In the genomic region with DNA sequence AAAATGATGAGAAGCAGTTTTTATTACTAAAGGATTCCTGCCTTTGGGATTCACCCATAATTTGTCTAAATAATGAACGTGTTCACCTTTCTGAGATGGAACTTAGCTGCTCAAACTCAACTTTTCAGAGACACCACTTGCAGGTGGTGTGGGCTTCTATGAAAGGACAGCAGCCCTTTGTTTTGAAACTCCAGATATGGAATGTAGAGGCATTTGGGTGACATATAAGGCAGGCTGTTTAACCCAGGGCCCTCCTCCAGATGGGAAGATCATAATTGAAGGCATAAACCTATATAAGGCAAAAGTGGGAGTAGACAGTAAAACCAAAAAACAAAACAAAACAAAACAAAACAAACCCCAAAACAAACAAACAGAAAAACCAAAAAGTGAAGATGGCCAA, we compare ENCODE assay signal across 10 cellular contexts. TPM values are rescaled to one million over a fixed set of nuclear protein-coding genes. Genes with fewer than 3 reads are reported as not detected.
A peak's percentile ranks its signal among the peaks of the same experiment; 100 is the strongest.
DNase-seq lines count a peak whose midpoint lies in the region; ATAC-seq and TF ChIP-seq lines count a peak whose summit lies in the region.
"Had no signal": no experiment of that assay in that cellular context is flagged by ENCODE, and none has a peak within 500 bp of the region (broad histone marks: within the 10 kb centered on the region; RNA-seq: fewer than 3 reads in every experiment).

No MANE protein-coding gene starts in this region.

- peaks cover 21% of the 10 kb centered on the region for H3K4me1 Mint-ChIP-seq in activated CD4-positive, alpha-beta T cell treated with anti-CD3 and anti-CD28 coated beads for 36 hours
- H3K4me1 Mint-ChIP-seq in stimulated activated memory B cell treated with anti-CD40 and anti-IgM and Interleukin-4, amounts not matched to agents 10 μg/mL and 1 μg/mL and 100 μg/mL, for 72 hours = peaks cover 17% of the 10 kb centered on the region

- H3K27me3 ChIP-seq in Peyer's patch = no peaks in the 10 kb centered on the region

- intact Hi-C loops in activated CD4-positive, alpha-beta T cell treated with anti-CD3 and anti-CD28 coated beads for 36 hours (cut with DNase I, micrococcal nuclease) = loop anchor here (1.0 to 10.0 kb wide), 6 partner anchors 12 to 264 kb away; a partner anchor contains a TSS

- peak overlapping the region; percentile 77 for H3K4me3 Mint-ChIP-seq in activated CD4-positive, alpha-beta T cell treated with anti-CD3 and anti-CD28 coated beads for 36 hours
- H3K4me3 Mint-ChIP-seq in stimulated activated memory B cell treated with anti-CD40 and anti-IgM and Interleukin-4, amounts not matched to agents 10 μg/mL and 1 μg/mL and 100 μg/mL, for 72 hours = peak overlapping the region; percentile 85

- no peaks in the 10 kb centered on the region for H3K9me3 ChIP-seq in Peyer's patch

- H3K4me1 ChIP-seq in Peyer's patch = no peaks in the 10 kb centered on the region

- no peak for DNase-seq in activated CD4-positive, alpha-beta T cell treated with anti-CD3 and anti-CD28 coated beads for 36 hours
- no peak for DNase-seq in activated CD4-positive, alpha-beta T cell treated with anti-CD3 and anti-CD28 coated beads, Interleukin-2, amount 50 U/mL, for 4 hours
- no peak for DNase-seq in Peyer's patch
- no peak for DNase-seq in fibroblast of villous mesenchyme (ENCODE audit: low read depth)
- DNase-seq in occipital lobe (lab: John Stamatoyannopoulos, UW) = no peak
- no peak for DNase-seq in activated CD4-positive, CD25-positive, alpha-beta regulatory T cell (lab: John Stamatoyannopoulos, UW)

- TF ChIP-seq POLR2A in Peyer's patch (IDR thresholded peaks at IDR 0.05) = no peak

- no peak for ATAC-seq in activated CD4-positive, alpha-beta T cell treated with anti-CD3 and anti-CD28 coated beads for 36 hours
- no peak for ATAC-seq in stimulated activated memory B cell treated with anti-CD40 and anti-IgM and Interleukin-4, amounts not matched to agents 10 μg/mL and 1 μg/mL and 100 μg/mL, for 72 hours
- no peak for ATAC-seq in GM21528 (IDR thresholded peaks at IDR 0.05; ENCODE audit: low FRiP score, unreplicated experiment)

- H3K27ac ChIP-seq in Peyer's patch = peak overlapping the region; percentile 21 to 86 (median 64)

- peak overlapping the region; percentile 91 for H3K27ac Mint-ChIP-seq in activated CD4-positive, alpha-beta T cell treated with anti-CD3 and anti-CD28 coated beads for 36 hours
- H3K27ac Mint-ChIP-seq in stimulated activated memory B cell treated with anti-CD40 and anti-IgM and Interleukin-4, amounts not matched to agents 10 μg/mL and 1 μg/mL and 100 μg/mL, for 72 hours = peak overlapping the region; percentile 75

- no peaks in the 10 kb centered on the region for H3K27me3 Mint-ChIP-seq in activated CD4-positive, alpha-beta T cell treated with anti-CD3 and anti-CD28 coated beads for 36 hours
- H3K27me3 Mint-ChIP-seq in stimulated activated memory B cell treated with anti-CD40 and anti-IgM and Interleukin-4, amounts not matched to agents 10 μg/mL and 1 μg/mL and 100 μg/mL, for 72 hours = no peaks in the 10 kb centered on the region

- H3K4me3 ChIP-seq in Peyer's patch = peak overlapping the region in 2 of 4 donors; percentile 56 to 63
- H3K4me3 ChIP-seq in fibroblast of villous mesenchyme (ENCODE audit: low read depth, low read length) = peak overlapping the region; percentile 57

- H3K36me3 ChIP-seq in Peyer's patch = no peaks in the 10 kb centered on the region

- no peak for TF ChIP-seq CTCF in Peyer's patch (IDR thresholded peaks at IDR 0.05)
- TF ChIP-seq CTCF in fibroblast of villous mesenchyme (IDR thresholded peaks at IDR 0.05; ENCODE audit: insufficient read depth, low read depth, low read length) = no peak

- POLR2A ChIA-PET in activated CD4-positive, alpha-beta T cell treated with anti-CD3 and anti-CD28 coated beads for 36 hours (lab: Charles Lee) = no interaction called here

- CTCF ChIA-PET in activated CD4-positive, alpha-beta T cell treated with anti-CD3 and anti-CD28 coated beads for 36 hours (lab: Charles Lee) = interaction anchor here (0.7 to 3.5 kb wide), 7 partner anchors 9 to 118 kb away, joined by 4 to 33 read pairs (median 5); no protein-coding TSS in a partner anchor

- H3K36me3 Mint-ChIP-seq in activated CD4-positive, alpha-beta T cell treated with anti-CD3 and anti-CD28 coated beads for 36 hours (ENCODE audit: low read depth) = no peaks in the 10 kb centered on the region
- H3K36me3 Mint-ChIP-seq in stimulated activated memory B cell treated with anti-CD40 and anti-IgM and Interleukin-4, amounts not matched to agents 10 μg/mL and 1 μg/mL and 100 μg/mL, for 72 hours = no peaks in the 10 kb centered on the region

- H3K9me3 Mint-ChIP-seq in activated CD4-positive, alpha-beta T cell treated with anti-CD3 and anti-CD28 coated beads for 36 hours (ENCODE audit: low read depth) = peaks cover 2% of the 10 kb centered on the region
- peaks cover 7% of the 10 kb centered on the region for H3K9me3 Mint-ChIP-seq in stimulated activated memory B cell treated with anti-CD40 and anti-IgM and Interleukin-4, amounts not matched to agents 10 μg/mL and 1 μg/mL and 100 μg/mL, for 72 hours

RNA-seq across cellular contexts. Expression of a gene that starts 11.9 kb away (rescaled TPM):
- 10 to 100 TPM; 40.5 to 41.5 TPM for total RNA-seq in activated CD4-positive, alpha-beta T cell treated with anti-CD3 and anti-CD28 coated beads for 36 hours
- total RNA-seq in Peyer's patch = 10 to 100 TPM; 33.6 to 63.4 (median 53.4) TPM
- 20.6 and 29.4 TPM in 2 replicates for total RNA-seq in fibroblast of villous mesenchyme
- 21.1 TPM for total RNA-seq in occipital lobe

RNA-seq across cellular contexts. Expression of a gene that starts 37.6 kb away (rescaled TPM):
- total RNA-seq in activated CD4-positive, alpha-beta T cell treated with anti-CD3 and anti-CD28 coated beads for 36 hours = not detected
- total RNA-seq in Peyer's patch (not detected), fibroblast of villous mesenchyme (not detected in 2 replicates), occipital lobe (not detected)
- total RNA-seq: pulmonary artery endothelial cell, temporal lobe had no signal

RNA-seq across cellular contexts. Expression of a gene that starts 43.0 kb away (rescaled TPM):
- under 1 TPM; 0.09 to 0.16 TPM for total RNA-seq in activated CD4-positive, alpha-beta T cell treated with anti-CD3 and anti-CD28 coated beads for 36 hours
- total RNA-seq in Peyer's patch (under 1 TPM; 0.18 to 0.83 (median 0.44) TPM), fibroblast of villous mesenchyme (0.32 and 0.43 TPM in 2 replicates), occipital lobe (0.62 TPM)

RNA-seq across cellular contexts. Expression of a gene that starts 44.1 kb away (rescaled TPM):
- under 1 TPM; 0.33 to 0.46 TPM for total RNA-seq in activated CD4-positive, alpha-beta T cell treated with anti-CD3 and anti-CD28 coated beads for 36 hours
- not detected for total RNA-seq in Peyer's patch
- total RNA-seq in fibroblast of villous mesenchyme = under 0.01 and 0.43 TPM in 2 replicates
- 0.78 TPM for total RNA-seq in occipital lobe
